12 cellular contexts compared by ENCODE assay signal in the genomic region with DNA sequence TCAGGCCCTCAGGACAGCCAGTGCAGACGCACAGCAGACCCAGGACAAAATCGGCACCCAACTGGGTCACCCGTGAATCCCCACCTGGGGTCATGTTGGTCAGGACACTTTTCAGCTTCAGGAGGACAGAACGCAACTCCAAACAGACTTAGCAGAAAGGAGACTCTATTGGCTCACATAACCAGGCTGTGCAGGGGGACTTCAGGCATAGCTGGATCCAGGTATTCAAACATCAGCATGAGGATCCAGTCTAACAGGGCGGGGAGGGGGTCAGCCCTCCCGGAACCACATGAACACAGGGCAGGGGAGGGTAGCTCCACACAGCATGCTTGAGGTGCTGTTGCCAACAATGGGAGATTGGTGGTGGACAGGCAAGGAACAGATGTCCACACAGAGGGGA. TPM values are rescaled to one million over a fixed set of nuclear protein-coding genes. Genes with fewer than 3 reads are reported as not detected.
A peak's percentile ranks its signal among the peaks of the same experiment; 100 is the strongest.
DNase-seq lines count a peak whose midpoint lies in the region; ATAC-seq and TF ChIP-seq lines count a peak whose summit lies in the region.
"Had no signal": no experiment of that assay in that cellular context is flagged by ENCODE, and none has a peak within 500 bp of the region (broad histone marks: within the 10 kb centered on the region; RNA-seq: fewer than 3 reads in every experiment).

No MANE protein-coding gene starts in this region.

- H3K9me3 Mint-ChIP-seq in GM23338 (no peaks in the 10 kb centered on the region; the same call in 2 of the 3 replicates), nephron (no peaks in the 10 kb centered on the region)
- H3K9me3 Mint-ChIP-seq: IgD-negative memory B cell had no signal

- no peaks in the 10 kb centered on the region for H3K4me1 ChIP-seq in GM23338 (ENCODE audit: insufficient read depth)
- peaks cover 20% of the 10 kb centered on the region for H3K4me1 ChIP-seq in adipocyte (ENCODE audit: control insufficient read depth, insufficient read depth, low read length)
- peaks cover 0 to 17% (median 13%) of the 10 kb centered on the region in 4 donors for H3K4me1 ChIP-seq in tibial artery

- H3K4me2 ChIP-seq in GM23338 = no peak overlapping the region

- H3K36me3 ChIP-seq in GM23338 (ENCODE audit: insufficient read depth) (no peaks in the 10 kb centered on the region), adipocyte (ENCODE audit: control insufficient read depth, insufficient read depth, low read length, severe bottlenecking) (peaks cover 16% of the 10 kb centered on the region), tibial artery (no peaks in the 10 kb centered on the region)

- intact Hi-C loops in tibial artery (cut with DNase I; ENCODE audit: low total_unique reads) = no loop called here

- ATAC-seq in GM23338 = no peak

- H3K27me3 ChIP-seq in GM23338 (ENCODE audit: insufficient read depth) (no peaks in the 10 kb centered on the region), adipocyte (replicated peaks; ENCODE audit: control insufficient read depth, insufficient read depth, low read length) (no peaks in the 10 kb centered on the region), tibial artery (no peaks in the 10 kb centered on the region)

- H3K27me3 Mint-ChIP-seq in GM23338 (ENCODE audit: insufficient read depth, low read depth, poor library complexity) (peaks cover 14% of the 10 kb centered on the region), nephron (ENCODE audit: low read depth) (peaks cover 11% of the 10 kb centered on the region)

- H3K9me2 ChIP-seq in GM23338 (ENCODE audit: insufficient read depth) = no peaks in the 10 kb centered on the region

- H3K4me1 Mint-ChIP-seq in GM23338 (0 out of 3 replicates have a peak, but pooled peaks cover 4% of the 10 kb centered on the region), nephron (peaks cover 51% of the 10 kb centered on the region)

- no peaks in the 10 kb centered on the region for H3K36me3 Mint-ChIP-seq in GM23338 (ENCODE audit: low read depth)
- no peaks in the 10 kb centered on the region for H3K36me3 Mint-ChIP-seq in nephron (ENCODE audit: low read depth)
- H3K36me3 Mint-ChIP-seq: CD4-positive, CD25-positive, alpha-beta regulatory T cell; IgD-negative memory B cell had no signal

- no peaks in the 10 kb centered on the region for H4K20me1 ChIP-seq in GM23338 (replicated peaks; ENCODE audit: insufficient read depth)

- H3F3A ChIP-seq in GM23338 (replicated peaks; ENCODE audit: low read depth) = no peaks in the 10 kb centered on the region

- TF ChIP-seq CTCF in GM23338 (conservative IDR thresholded peaks at IDR 0.05; ENCODE audit: low read depth in 2 of 2) (no peak), nephron (IDR thresholded peaks at IDR 0.05; ENCODE audit: unreplicated experiment in 3 of 3) (no peak), tibial artery (IDR thresholded peaks at IDR 0.05) (no peak)

- DNase-seq in GM23338 (ENCODE audit: low spot score) (no peak), adipocyte (ENCODE audit: low read depth) (no peak), tibial artery (no peak), putamen (ENCODE audit: low spot score) (no peak), islet precursor cell (no peak)
- DNase-seq in activated effector memory CD4-positive, alpha-beta T cell treated with Interleukin-2 at 50 U/mL for 16 hours = no peak
- DNase-seq: CD4-positive, CD25-positive, alpha-beta regulatory T cell; DMS53; GF-D8; HCEC 1CT had no signal

- H2AFZ ChIP-seq in GM23338 = no peak overlapping the region

- H3K4me3 ChIP-seq in GM23338 = no peak overlapping the region
- H3K4me3 ChIP-seq in adipocyte (ENCODE audit: low read length) = no peak overlapping the region
- no peak overlapping the region for H3K4me3 ChIP-seq in tibial artery

- H3K4me3 Mint-ChIP-seq in GM23338 (no peak overlapping the region), nephron (peak overlapping the region in 1 of 3 experiments; percentile 47)
- H3K4me3 Mint-ChIP-seq: IgD-negative memory B cell had no signal

- no peaks in the 10 kb centered on the region for H3K79me2 ChIP-seq in GM23338 (replicated peaks; ENCODE audit: insufficient read depth)

- H3K27ac Mint-ChIP-seq in GM23338 = peak overlapping the region; percentile 14; the same call in 1 of the 2 replicates
- peak overlapping the region in 2 of 3 experiments; percentile 41 to 71 for H3K27ac Mint-ChIP-seq in nephron
- H3K27ac Mint-ChIP-seq: IgD-negative memory B cell had no signal

- H3K9ac ChIP-seq in adipocyte (ENCODE audit: low read length) = peak overlapping the region; percentile 83

- no peaks in the 10 kb centered on the region for H3K9me3 ChIP-seq in adipocyte (ENCODE audit: control insufficient read depth, low read length)
- H3K9me3 ChIP-seq in tibial artery = no peaks in the 10 kb centered on the region

- no peak overlapping the region for H3K27ac ChIP-seq in GM23338 (ENCODE audit: low read depth)
- peak overlapping the region in 1 of 2 donors; percentile 17 for H3K27ac ChIP-seq in tibial artery

TF ChIP-seq in GM23338, 12 proteins besides CTCF, POLR2A, EP300 and RAD21 (continues in another document):
- no peak for TF ChIP-seq POLR2AphosphoS5 (IDR thresholded peaks at IDR 0.05; ENCODE audit: low read depth)
- TF ChIP-seq JUNB (IDR thresholded peaks at IDR 0.05; ENCODE audit: unreplicated experiment) = no peak
- no peak for TF ChIP-seq EZH2 (IDR thresholded peaks at IDR 0.05; ENCODE audit: low read depth, unreplicated experiment)
- TF ChIP-seq NANOG (IDR thresholded peaks at IDR 0.05; ENCODE audit: borderline replicate concordance) = no peak
- no peak for TF ChIP-seq CREB1 (CRISPR knock-in tag; IDR thresholded peaks at IDR 0.05; ENCODE audit: low read depth)
- TF ChIP-seq, protein P1, sequence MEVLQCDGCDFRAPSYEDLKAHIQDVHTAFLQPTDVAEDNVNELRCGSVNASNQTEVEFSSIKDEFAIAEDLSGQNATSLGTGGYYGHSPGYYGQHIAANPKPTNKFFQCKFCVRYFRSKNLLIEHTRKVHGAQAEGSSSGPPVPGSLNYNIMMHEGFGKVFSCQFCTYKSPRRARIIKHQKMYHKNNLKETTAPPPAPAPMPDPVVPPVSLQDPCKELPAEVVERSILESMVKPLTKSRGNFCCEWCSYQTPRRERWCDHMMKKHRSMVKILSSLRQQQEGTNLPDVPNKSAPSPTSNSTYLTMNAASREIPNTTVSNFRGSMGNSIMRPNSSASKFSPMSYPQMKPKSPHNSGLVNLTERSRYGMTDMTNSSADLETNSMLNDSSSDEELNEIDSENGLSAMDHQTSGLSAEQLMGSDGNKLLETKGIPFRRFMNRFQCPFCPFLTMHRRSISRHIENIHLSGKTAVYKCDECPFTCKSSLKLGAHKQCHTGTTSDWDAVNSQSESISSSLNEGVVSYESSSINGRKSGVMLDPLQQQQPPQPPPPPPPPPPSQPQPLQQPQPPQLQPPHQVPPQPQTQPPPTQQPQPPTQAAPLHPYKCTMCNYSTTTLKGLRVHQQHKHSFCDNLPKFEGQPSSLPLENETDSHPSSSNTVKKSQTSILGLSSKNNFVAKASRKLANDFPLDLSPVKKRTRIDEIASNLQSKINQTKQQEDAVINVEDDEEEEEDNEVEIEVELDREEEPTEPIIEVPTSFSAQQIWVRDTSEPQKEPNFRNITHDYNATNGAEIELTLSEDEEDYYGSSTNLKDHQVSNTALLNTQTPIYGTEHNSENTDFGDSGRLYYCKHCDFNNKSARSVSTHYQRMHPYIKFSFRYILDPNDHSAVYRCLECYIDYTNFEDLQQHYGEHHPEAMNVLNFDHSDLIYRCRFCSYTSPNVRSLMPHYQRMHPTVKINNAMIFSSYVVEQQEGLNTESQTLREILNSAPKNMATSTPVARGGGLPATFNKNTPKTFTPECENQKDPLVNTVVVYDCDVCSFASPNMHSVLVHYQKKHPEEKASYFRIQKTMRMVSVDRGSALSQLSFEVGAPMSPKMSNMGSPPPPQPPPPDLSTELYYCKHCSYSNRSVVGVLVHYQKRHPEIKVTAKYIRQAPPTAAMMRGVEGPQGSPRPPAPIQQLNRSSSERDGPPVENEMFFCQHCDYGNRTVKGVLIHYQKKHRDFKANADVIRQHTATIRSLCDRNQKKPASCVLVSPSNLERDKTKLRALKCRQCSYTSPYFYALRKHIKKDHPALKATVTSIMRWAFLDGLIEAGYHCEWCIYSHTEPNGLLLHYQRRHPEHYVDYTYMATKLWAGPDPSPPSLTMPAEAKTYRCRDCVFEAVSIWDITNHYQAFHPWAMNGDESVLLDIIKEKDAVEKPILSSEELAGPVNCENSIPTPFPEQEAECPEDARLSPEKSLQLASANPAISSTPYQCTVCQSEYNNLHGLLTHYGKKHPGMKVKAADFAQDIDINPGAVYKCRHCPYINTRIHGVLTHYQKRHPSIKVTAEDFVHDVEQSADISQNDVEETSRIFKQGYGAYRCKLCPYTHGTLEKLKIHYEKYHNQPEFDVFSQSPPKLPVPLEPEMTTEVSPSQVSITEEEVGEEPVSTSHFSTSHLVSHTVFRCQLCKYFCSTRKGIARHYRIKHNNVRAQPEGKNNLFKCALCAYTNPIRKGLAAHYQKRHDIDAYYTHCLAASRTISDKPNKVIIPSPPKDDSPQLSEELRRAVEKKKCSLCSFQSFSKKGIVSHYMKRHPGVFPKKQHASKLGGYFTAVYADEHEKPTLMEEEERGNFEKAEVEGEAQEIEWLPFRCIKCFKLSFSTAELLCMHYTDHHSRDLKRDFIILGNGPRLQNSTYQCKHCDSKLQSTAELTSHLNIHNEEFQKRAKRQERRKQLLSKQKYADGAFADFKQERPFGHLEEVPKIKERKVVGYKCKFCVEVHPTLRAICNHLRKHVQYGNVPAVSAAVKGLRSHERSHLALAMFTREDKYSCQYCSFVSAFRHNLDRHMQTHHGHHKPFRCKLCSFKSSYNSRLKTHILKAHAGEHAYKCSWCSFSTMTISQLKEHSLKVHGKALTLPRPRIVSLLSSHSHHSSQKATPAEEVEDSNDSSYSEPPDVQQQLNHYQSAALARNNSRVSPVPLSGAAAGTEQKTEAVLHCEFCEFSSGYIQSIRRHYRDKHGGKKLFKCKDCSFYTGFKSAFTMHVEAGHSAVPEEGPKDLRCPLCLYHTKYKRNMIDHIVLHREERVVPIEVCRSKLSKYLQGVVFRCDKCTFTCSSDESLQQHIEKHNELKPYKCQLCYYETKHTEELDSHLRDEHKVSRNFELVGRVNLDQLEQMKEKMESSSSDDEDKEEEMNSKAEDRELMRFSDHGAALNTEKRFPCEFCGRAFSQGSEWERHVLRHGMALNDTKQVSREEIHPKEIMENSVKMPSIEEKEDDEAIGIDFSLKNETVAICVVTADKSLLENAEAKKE (CRISPR knock-in tag; IDR thresholded peaks at IDR 0.05) = no peak
- no peak for TF ChIP-seq ZNF331 (CRISPR knock-in tag; IDR thresholded peaks at IDR 0.05; ENCODE audit: low read depth)
- no peak for TF ChIP-seq ZNF114 (CRISPR knock-in tag; IDR thresholded peaks at IDR 0.05)

RNA-seq across cellular contexts. Expression of a gene that starts 22.0 kb away (rescaled TPM):
- 1.4 and 1.9 TPM in 2 replicates for total RNA-seq in GM23338 (2014; rRNA removed; shearing (Covaris generic))
- polyA plus RNA-seq in GM23338 (2016; fragmentation: Nextera tagmentation; extraction: Ambion mirVana) = 0.23 and 0.26 TPM in 2 replicates

RNA-seq across cellular contexts. Expression of a gene that starts 48.3 kb away (rescaled TPM):
- 2.2 and 2.4 TPM in 2 replicates for total RNA-seq in GM23338 (2014; rRNA removed; shearing (Covaris generic))
- 0.53 and 0.61 TPM in 2 replicates for polyA plus RNA-seq in GM23338 (2016; fragmentation: Nextera tagmentation; extraction: Ambion mirVana)
